32 cellular contexts compared by ENCODE assay signal in genomic region chr3:30581067-30581585, GRCh38.
"Had no signal": no experiment of that assay in that cellular context is flagged by ENCODE, and none has a peak within 500 bp of the region (broad histone marks: within the 10 kb centered on the region; RNA-seq: fewer than 3 reads in every experiment).

No MANE protein-coding gene starts in this region.

- H3K27ac ChIP-seq: brain microvascular endothelial cell, coronary artery, dorsolateral prefrontal cortex, heart left ventricle, lower lobe of right lung, ovary, prostate gland, stomach, thyroid gland, VCaP had no signal

- H3K4me2 ChIP-seq: smooth muscle cell had no signal

- DNase-seq: activated CD4-positive, alpha-beta T cell treated with anti-CD3 and anti-CD28 coated beads, Interleukin-2, amount 10 ng/mL, durations not matched to agents 7 days and 5 days; activated CD8-positive, alpha-beta T cell treated with anti-CD3 and anti-CD28 coated beads for 36 hours; activated gamma-delta T cell treated with Interleukin-2 at 50 U/mL for 16 hours; activated naive CD4-positive, alpha-beta T cell treated with anti-CD3 and anti-CD28 coated beads, Interleukin-2, amount 50 U/mL, for 16 hours; activated T-cell treated with anti-CD3 and anti-CD28 coated beads, Interleukin-2, amount 50 U/mL, for 4 hours; amniotic stem cell; brain microvascular endothelial cell; dorsolateral prefrontal cortex; effector memory CD8-positive, alpha-beta T cell; foreskin fibroblast; heart left ventricle; hypothalamus; lower lobe of right lung; nephron progenitor cell; ovary; retina; stimulated activated CD4-positive, alpha-beta T cell treated with anti-CD3 and anti-CD28 coated beads, Interleukin-1b, Interleukin-23, amount 100 ng/mL, for 48 hours; stimulated activated CD4-positive, alpha-beta T cell treated with anti-CD3 and anti-CD28 coated beads, Interleukin-4, amount 100 ng/mL, for 4 hours; stimulated activated CD8-positive, alpha-beta memory T cell treated with anti-CD3 and anti-CD28 coated beads, Interleukin-4, amount 100 ng/mL, for 48 hours; stimulated activated naive B cell treated with anti-CD40 and anti-IgM and Interleukin-4, amounts not matched to agents 10 μg/mL and 1 μg/mL and 100 μg/mL, for 72 hours; stomach; T-cell; thyroid gland had no signal

- H3K36me3 ChIP-seq: brain microvascular endothelial cell, heart left ventricle, lower lobe of right lung, ovary, prostate gland, stomach, thyroid gland had no signal

- H3K4me3 ChIP-seq: coronary artery, dorsolateral prefrontal cortex, heart left ventricle, lower lobe of right lung, mucosa of descending colon, ovary, prostate gland, smooth muscle cell, stomach, thyroid gland had no signal

- H3K4me1 ChIP-seq: lower lobe of right lung, prostate gland, thyroid gland had no signal

- ATAC-seq: activated CD4-positive, CD25-positive, alpha-beta regulatory T cell treated with anti-CD3 and anti-CD28 coated beads, Interleukin-2, amount 50 U/mL, for 24 hours; activated CD8-positive, alpha-beta T cell treated with anti-CD3 and anti-CD28 coated beads for 36 hours; activated T-cell treated with anti-CD3 and anti-CD28 coated beads, Interleukin-2, amount 50 U/mL, for 4 hours; activated T-helper 17 cell treated with anti-CD3 and anti-CD28 coated beads, Interleukin-2, amount 50 U/mL, for 72 hours; effector memory CD8-positive, alpha-beta T cell; esophagus mucosa; left lobe of liver; mucosa of descending colon; stimulated activated naive B cell treated with anti-CD40 and anti-IgM and Interleukin-4, amounts not matched to agents 10 μg/mL and 1 μg/mL and 100 μg/mL, for 72 hours; T-cell had no signal

- H3K27me3 ChIP-seq: brain microvascular endothelial cell, dorsolateral prefrontal cortex, heart left ventricle, ovary, stomach, thyroid gland had no signal

- H3K9me3 ChIP-seq: heart left ventricle, lower lobe of right lung, mucosa of descending colon, ovary, prostate gland, stomach, thyroid gland had no signal
